In the genomic region with DNA sequence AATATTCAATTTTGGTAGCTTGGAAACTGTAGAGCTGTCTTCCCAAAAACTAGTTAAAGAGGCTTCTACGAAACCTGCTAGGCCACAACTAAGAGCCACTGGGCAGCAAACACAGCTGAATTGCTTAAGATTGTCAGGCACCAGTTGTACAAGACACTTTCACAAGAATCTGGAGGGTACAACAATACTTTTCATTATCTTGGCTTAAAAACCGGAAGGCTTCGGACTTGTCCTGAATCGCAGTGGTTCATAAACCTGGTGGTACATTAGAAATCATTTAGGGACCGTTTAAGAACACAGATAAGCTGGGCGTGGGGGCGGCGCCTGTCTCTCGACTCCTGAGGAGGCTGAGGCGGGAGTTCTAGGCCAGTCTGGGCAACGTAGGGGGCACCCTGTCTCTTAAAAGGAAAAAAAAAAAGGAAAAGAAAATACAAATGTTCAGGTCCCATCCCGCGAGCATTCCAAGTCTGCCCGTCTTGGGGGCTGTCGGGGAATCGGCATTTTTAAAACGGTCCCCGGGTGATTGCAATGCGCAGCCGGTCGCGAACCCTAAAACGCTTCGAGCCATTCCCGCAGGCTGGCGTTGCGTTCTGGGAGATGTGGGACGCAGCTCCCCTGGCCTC, we compare ENCODE assay signal across 1 cellular context.
TF ChIP-seq lines count a peak whose summit lies in the region.

No MANE protein-coding gene starts in this region.

TF ChIP-seq in K562, 482 proteins besides CTCF, POLR2A, EP300 and RAD21 (continued from another document and continues in another):
- TF ChIP-seq, protein P1, sequence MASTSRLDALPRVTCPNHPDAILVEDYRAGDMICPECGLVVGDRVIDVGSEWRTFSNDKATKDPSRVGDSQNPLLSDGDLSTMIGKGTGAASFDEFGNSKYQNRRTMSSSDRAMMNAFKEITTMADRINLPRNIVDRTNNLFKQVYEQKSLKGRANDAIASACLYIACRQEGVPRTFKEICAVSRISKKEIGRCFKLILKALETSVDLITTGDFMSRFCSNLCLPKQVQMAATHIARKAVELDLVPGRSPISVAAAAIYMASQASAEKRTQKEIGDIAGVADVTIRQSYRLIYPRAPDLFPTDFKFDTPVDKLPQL (IDR thresholded peaks at IDR 0.05; ENCODE audit: extremely low read depth, insufficient read length) = no peak
- TF ChIP-seq, protein P2, sequence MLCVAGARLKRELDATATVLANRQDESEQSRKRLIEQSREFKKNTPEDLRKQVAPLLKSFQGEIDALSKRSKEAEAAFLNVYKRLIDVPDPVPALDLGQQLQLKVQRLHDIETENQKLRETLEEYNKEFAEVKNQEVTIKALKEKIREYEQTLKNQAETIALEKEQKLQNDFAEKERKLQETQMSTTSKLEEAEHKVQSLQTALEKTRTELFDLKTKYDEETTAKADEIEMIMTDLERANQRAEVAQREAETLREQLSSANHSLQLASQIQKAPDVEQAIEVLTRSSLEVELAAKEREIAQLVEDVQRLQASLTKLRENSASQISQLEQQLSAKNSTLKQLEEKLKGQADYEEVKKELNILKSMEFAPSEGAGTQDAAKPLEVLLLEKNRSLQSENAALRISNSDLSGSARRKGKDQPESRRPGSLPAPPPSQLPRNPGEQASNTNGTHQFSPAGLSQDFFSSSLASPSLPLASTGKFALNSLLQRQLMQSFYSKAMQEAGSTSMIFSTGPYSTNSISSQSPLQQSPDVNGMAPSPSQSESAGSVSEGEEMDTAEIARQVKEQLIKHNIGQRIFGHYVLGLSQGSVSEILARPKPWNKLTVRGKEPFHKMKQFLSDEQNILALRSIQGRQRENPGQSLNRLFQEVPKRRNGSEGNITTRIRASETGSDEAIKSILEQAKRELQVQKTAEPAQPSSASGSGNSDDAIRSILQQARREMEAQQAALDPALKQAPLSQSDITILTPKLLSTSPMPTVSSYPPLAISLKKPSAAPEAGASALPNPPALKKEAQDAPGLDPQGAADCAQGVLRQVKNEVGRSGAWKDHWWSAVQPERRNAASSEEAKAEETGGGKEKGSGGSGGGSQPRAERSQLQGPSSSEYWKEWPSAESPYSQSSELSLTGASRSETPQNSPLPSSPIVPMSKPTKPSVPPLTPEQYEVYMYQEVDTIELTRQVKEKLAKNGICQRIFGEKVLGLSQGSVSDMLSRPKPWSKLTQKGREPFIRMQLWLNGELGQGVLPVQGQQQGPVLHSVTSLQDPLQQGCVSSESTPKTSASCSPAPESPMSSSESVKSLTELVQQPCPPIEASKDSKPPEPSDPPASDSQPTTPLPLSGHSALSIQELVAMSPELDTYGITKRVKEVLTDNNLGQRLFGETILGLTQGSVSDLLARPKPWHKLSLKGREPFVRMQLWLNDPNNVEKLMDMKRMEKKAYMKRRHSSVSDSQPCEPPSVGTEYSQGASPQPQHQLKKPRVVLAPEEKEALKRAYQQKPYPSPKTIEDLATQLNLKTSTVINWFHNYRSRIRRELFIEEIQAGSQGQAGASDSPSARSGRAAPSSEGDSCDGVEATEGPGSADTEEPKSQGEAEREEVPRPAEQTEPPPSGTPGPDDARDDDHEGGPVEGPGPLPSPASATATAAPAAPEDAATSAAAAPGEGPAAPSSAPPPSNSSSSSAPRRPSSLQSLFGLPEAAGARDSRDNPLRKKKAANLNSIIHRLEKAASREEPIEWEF (CRISPR knock-in tag; IDR thresholded peaks at IDR 0.05) = no peak
- TF ChIP-seq U2AF2 (optimal IDR thresholded peaks at IDR 0.05; ENCODE audit: low read depth, low read length) (no peak), TEAD4 (IDR thresholded peaks at IDR 0.05; ENCODE audit: low read length) (no peak), TEAD4 (CRISPR knock-in tag; IDR thresholded peaks at IDR 0.05; ENCODE audit: borderline replicate concordance) (no peak), ZNF507 (tag; conservative IDR thresholded peaks at IDR 0.05) (no peak), ARHGAP35 (IDR thresholded peaks at IDR 0.05; ENCODE audit: partially characterized antibody) (no peak), ADNP (tag; IDR thresholded peaks at IDR 0.05) (no peak), ZNF143 (CRISPR knock-in tag; IDR thresholded peaks at IDR 0.05) (no peak), RBFOX2 (IDR thresholded peaks at IDR 0.05; ENCODE audit: low read depth, low read length) (no peak), POLR3A (IDR thresholded peaks at IDR 0.05; ENCODE audit: borderline replicate concordance, extremely low read depth, insufficient read depth, insufficient read length) (no peak), MAZ (CRISPR knock-in tag; conservative IDR thresholded peaks at IDR 0.05 in 1 of 2, IDR thresholded peaks at IDR 0.05 in 1 of 2) (no peak), CHCHD3 (CRISPR knock-in tag; IDR thresholded peaks at IDR 0.05) (no peak), YY1 (IDR thresholded peaks at IDR 0.05; ENCODE audit: borderline replicate concordance in 1 of 3, control insufficient read depth in 1 of 3, extremely low read depth in 1 of 3, insufficient read depth in 3 of 3, insufficient read length in 1 of 3, insufficient replicate concordance in 2 of 3, low read depth in 1 of 3, low read length in 2 of 3) (no peak), IFI16 (CRISPR knock-in tag; IDR thresholded peaks at IDR 0.05) (no peak), KDM4B (IDR thresholded peaks at IDR 0.05; ENCODE audit: borderline replicate concordance in 2 of 2, low read depth in 1 of 2) (no peak), SIN3A (IDR thresholded peaks at IDR 0.05; ENCODE audit: borderline replicate concordance in 2 of 2, control insufficient read depth in 1 of 2, low read depth in 2 of 2, low read length in 2 of 2) (0 out of 4 replicates have a peak, but pooled peaks of 1 of the 2 experiments have one; percentile 36), FOXP1 (CRISPR knock-in tag; IDR thresholded peaks at IDR 0.05) (no peak), ARID1B (IDR thresholded peaks at IDR 0.05) (0 out of 2 replicates have a peak, but pooled peaks have one; percentile 21), SMARCC2 (IDR thresholded peaks at IDR 0.05; ENCODE audit: low read depth) (no peak), TEAD1 (CRISPR knock-in tag; IDR thresholded peaks at IDR 0.05) (no peak), CCAR2 (IDR thresholded peaks at IDR 0.05; ENCODE audit: low read depth, low read length) (no peak), BCL6 (CRISPR knock-in tag; IDR thresholded peaks at IDR 0.05) (no peak), ILK (tag; IDR thresholded peaks at IDR 0.05; ENCODE audit: borderline replicate concordance, low read depth) (no peak), MAFF (IDR thresholded peaks at IDR 0.05; ENCODE audit: low read length) (no peak), CC2D1A (IDR thresholded peaks at IDR 0.05) (0 out of 2 replicates have a peak, but pooled peaks have one; percentile 20), CREM (IDR thresholded peaks at IDR 0.05; ENCODE audit: low read depth) (no peak), POLR2AphosphoS2 (IDR thresholded peaks at IDR 0.05; ENCODE audit: low read length) (no peak), WHSC1 (IDR thresholded peaks at IDR 0.05; ENCODE audit: low read length) (no peak)
- TF ChIP-seq, protein P3, sequence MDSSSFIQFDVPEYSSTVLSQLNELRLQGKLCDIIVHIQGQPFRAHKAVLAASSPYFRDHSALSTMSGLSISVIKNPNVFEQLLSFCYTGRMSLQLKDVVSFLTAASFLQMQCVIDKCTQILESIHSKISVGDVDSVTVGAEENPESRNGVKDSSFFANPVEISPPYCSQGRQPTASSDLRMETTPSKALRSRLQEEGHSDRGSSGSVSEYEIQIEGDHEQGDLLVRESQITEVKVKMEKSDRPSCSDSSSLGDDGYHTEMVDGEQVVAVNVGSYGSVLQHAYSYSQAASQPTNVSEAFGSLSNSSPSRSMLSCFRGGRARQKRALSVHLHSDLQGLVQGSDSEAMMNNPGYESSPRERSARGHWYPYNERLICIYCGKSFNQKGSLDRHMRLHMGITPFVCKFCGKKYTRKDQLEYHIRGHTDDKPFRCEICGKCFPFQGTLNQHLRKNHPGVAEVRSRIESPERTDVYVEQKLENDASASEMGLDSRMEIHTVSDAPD (CRISPR knock-in tag; IDR thresholded peaks at IDR 0.05) = no peak
- TF ChIP-seq, protein P4, sequence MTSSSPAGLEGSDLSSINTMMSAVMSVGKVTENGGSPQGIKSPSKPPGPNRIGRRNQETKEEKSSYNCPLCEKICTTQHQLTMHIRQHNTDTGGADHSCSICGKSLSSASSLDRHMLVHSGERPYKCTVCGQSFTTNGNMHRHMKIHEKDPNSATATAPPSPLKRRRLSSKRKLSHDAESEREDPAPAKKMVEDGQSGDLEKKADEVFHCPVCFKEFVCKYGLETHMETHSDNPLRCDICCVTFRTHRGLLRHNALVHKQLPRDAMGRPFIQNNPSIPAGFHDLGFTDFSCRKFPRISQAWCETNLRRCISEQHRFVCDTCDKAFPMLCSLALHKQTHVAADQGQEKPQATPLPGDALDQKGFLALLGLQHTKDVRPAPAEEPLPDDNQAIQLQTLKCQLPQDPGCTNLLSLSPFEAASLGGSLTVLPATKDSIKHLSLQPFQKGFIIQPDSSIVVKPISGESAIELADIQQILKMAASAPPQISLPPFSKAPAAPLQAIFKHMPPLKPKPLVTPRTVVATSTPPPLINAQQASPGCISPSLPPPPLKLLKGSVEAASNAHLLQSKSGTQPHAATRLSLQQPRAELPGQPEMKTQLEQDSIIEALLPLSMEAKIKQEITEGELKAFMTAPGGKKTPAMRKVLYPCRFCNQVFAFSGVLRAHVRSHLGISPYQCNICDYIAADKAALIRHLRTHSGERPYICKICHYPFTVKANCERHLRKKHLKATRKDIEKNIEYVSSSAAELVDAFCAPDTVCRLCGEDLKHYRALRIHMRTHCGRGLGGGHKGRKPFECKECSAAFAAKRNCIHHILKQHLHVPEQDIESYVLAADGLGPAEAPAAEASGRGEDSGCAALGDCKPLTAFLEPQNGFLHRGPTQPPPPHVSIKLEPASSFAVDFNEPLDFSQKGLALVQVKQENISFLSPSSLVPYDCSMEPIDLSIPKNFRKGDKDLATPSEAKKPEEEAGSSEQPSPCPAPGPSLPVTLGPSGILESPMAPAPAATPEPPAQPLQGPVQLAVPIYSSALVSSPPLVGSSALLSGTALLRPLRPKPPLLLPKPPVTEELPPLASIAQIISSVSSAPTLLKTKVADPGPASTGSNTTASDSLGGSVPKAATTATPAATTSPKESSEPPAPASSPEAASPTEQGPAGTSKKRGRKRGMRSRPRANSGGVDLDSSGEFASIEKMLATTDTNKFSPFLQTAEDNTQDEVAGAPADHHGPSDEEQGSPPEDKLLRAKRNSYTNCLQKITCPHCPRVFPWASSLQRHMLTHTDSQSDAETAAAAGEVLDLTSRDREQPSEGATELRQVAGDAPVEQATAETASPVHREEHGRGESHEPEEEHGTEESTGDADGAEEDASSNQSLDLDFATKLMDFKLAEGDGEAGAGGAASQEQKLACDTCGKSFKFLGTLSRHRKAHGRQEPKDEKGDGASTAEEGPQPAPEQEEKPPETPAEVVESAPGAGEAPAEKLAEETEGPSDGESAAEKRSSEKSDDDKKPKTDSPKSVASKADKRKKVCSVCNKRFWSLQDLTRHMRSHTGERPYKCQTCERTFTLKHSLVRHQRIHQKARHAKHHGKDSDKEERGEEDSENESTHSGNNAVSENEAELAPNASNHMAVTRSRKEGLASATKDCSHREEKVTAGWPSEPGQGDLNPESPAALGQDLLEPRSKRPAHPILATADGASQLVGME (CRISPR knock-in tag; IDR thresholded peaks at IDR 0.05) = no peak
- TF ChIP-seq, protein P5, sequence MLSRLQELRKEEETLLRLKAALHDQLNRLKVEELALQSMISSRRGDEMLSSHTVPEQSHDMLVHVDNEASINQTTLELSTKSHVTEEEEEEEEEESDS (CRISPR knock-in tag; IDR thresholded peaks at IDR 0.05) = no peak
- TF ChIP-seq, protein P6, sequence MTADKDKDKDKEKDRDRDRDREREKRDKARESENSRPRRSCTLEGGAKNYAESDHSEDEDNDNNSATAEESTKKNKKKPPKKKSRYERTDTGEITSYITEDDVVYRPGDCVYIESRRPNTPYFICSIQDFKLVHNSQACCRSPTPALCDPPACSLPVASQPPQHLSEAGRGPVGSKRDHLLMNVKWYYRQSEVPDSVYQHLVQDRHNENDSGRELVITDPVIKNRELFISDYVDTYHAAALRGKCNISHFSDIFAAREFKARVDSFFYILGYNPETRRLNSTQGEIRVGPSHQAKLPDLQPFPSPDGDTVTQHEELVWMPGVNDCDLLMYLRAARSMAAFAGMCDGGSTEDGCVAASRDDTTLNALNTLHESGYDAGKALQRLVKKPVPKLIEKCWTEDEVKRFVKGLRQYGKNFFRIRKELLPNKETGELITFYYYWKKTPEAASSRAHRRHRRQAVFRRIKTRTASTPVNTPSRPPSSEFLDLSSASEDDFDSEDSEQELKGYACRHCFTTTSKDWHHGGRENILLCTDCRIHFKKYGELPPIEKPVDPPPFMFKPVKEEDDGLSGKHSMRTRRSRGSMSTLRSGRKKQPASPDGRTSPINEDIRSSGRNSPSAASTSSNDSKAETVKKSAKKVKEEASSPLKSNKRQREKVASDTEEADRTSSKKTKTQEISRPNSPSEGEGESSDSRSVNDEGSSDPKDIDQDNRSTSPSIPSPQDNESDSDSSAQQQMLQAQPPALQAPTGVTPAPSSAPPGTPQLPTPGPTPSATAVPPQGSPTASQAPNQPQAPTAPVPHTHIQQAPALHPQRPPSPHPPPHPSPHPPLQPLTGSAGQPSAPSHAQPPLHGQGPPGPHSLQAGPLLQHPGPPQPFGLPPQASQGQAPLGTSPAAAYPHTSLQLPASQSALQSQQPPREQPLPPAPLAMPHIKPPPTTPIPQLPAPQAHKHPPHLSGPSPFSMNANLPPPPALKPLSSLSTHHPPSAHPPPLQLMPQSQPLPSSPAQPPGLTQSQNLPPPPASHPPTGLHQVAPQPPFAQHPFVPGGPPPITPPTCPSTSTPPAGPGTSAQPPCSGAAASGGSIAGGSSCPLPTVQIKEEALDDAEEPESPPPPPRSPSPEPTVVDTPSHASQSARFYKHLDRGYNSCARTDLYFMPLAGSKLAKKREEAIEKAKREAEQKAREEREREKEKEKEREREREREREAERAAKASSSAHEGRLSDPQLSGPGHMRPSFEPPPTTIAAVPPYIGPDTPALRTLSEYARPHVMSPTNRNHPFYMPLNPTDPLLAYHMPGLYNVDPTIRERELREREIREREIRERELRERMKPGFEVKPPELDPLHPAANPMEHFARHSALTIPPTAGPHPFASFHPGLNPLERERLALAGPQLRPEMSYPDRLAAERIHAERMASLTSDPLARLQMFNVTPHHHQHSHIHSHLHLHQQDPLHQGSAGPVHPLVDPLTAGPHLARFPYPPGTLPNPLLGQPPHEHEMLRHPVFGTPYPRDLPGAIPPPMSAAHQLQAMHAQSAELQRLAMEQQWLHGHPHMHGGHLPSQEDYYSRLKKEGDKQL (CRISPR knock-in tag; IDR thresholded peaks at IDR 0.05; ENCODE audit: borderline replicate concordance) = no peak
- TF ChIP-seq, protein P7, sequence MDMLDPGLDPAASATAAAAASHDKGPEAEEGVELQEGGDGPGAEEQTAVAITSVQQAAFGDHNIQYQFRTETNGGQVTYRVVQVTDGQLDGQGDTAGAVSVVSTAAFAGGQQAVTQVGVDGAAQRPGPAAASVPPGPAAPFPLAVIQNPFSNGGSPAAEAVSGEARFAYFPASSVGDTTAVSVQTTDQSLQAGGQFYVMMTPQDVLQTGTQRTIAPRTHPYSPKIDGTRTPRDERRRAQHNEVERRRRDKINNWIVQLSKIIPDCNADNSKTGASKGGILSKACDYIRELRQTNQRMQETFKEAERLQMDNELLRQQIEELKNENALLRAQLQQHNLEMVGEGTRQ (CRISPR knock-in tag; IDR thresholded peaks at IDR 0.05) = no peak
- TF ChIP-seq, protein P8, sequence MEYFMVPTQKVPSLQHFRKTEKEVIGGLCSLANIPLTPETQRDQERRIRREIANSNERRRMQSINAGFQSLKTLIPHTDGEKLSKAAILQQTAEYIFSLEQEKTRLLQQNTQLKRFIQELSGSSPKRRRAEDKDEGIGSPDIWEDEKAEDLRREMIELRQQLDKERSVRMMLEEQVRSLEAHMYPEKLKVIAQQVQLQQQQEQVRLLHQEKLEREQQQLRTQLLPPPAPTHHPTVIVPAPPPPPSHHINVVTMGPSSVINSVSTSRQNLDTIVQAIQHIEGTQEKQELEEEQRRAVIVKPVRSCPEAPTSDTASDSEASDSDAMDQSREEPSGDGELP (CRISPR knock-in tag; IDR thresholded peaks at IDR 0.05; ENCODE audit: borderline replicate concordance) = no peak
